In the genomic region with DNA sequence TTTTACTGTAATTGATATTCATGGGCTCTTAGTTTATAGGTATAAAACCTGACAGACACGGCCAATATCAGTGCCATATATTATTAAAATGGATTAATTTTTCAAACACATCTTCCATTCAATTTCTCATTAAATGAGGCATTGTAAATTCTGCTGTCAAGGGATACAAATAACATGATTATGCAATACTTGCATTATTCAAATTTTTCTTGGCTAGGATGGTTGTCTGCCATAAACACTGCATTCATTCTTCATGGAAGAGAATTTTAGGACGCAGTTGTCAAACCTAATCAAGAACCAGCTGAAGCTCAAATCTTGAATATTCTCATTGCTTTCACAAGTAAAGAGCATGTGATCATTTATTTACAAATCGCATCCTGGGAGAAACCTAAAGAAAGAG, we compare ENCODE assay signal across 2 cellular contexts.
TF ChIP-seq lines count a peak whose summit lies in the region.

No MANE protein-coding gene starts in this region.

TF ChIP-seq in A549, 52 proteins besides CTCF, POLR2A, EP300 and RAD21:
- TF ChIP-seq TFCP2L1 (CRISPR knock-in tag; IDR thresholded peaks at IDR 0.05) (no peak), PBX3 (IDR thresholded peaks at IDR 0.05) (no peak), CEBPB (IDR thresholded peaks at IDR 0.05) (peak in 1 of 2 experiments; percentile 45; a peak in 1 of 4 replicates)

TF ChIP-seq in H1, 55 proteins besides CTCF, POLR2A, EP300 and RAD21:
- TF ChIP-seq ATF3 (IDR thresholded peaks at IDR 0.05; ENCODE audit: insufficient read depth, low read depth, low read length) (no peak), E2F6 (IDR thresholded peaks at IDR 0.05) (no peak), ZNF274 (IDR thresholded peaks at IDR 0.05; ENCODE audit: borderline replicate concordance, extremely low read depth, low read length) (no peak), CEBPB (IDR thresholded peaks at IDR 0.05; ENCODE audit: low read depth, low read length) (0 out of 2 replicates have a peak, but pooled peaks have one; percentile 29), TAF1 (IDR thresholded peaks at IDR 0.05; ENCODE audit: low read depth, low read length) (no peak), MAFK (IDR thresholded peaks at IDR 0.05; ENCODE audit: low read depth, low read length) (no peak), CTBP2 (IDR thresholded peaks at IDR 0.05; ENCODE audit: borderline replicate concordance, insufficient read depth, insufficient read length, low read length) (no peak), POLR2AphosphoS5 (IDR thresholded peaks at IDR 0.05; ENCODE audit: low read depth, low read length) (no peak)
